ENCODE assay signal across 11 cellular contexts in genomic region chr9:4137755-4138154, GRCh38.
A peak's percentile ranks its signal among the peaks of the same experiment; 100 is the strongest.
DNase-seq lines count a peak whose midpoint lies in the region; ATAC-seq and TF ChIP-seq lines count a peak whose summit lies in the region.
"Had no signal": no experiment of that assay in that cellular context is flagged by ENCODE, and none has a peak within 500 bp of the region (broad histone marks: within the 10 kb centered on the region; RNA-seq: fewer than 3 reads in every experiment).

No MANE protein-coding gene starts in this region.

- ATAC-seq in right cardiac atrium: no peak
- no peak for ATAC-seq in activated T-cell treated with anti-CD3 and anti-CD28 coated beads, Interleukin-2, amount 50 U/mL, for 72 hours (replicated peaks in 1 of 2)

- H3K9me3 Mint-ChIP-seq in Calu3 (ENCODE audit: low read depth, unreplicated experiment): no peaks in the 10 kb centered on the region
- no peaks in the 10 kb centered on the region for H3K9me3 Mint-ChIP-seq in nephron
- H3K9me3 Mint-ChIP-seq in activated T-cell treated with anti-CD3 and anti-CD28 coated beads, Interleukin-2, amount 50 U/mL, for 72 hours: no peaks in the 10 kb centered on the region

- no peaks in the 10 kb centered on the region for H3K9me3 ChIP-seq in right cardiac atrium (ENCODE audit: control insufficient read depth, low read length)
- H3K9me3 ChIP-seq: tibial artery had no signal

- CTCF ChIA-PET in Calu3 (lab: Charles Lee): interaction anchor here (0.9 to 1.5 kb wide), 2 partner anchors 10 to 14 kb away, joined by 3 to 4 read pairs; no protein-coding TSS in a partner anchor

- H3K27ac ChIP-seq in right cardiac atrium (ENCODE audit: low read length): no peak overlapping the region
- H3K27ac ChIP-seq: tibial artery had no signal

- WGBS in right cardiac atrium: 24% methylated on average over 1 of the region's 1 CpG

- no peak overlapping the region for H3K4me3 ChIP-seq in right cardiac atrium (ENCODE audit: low read length)
- H3K4me3 ChIP-seq: tibial artery had no signal

- intact Hi-C loops in Calu3 (cut with micrococcal nuclease; ENCODE audit: unreplicated experiment): no loop called here
- intact Hi-C loops in right cardiac atrium (cut with DNase I): no loop called here

- H3K4me1 ChIP-seq in right cardiac atrium (ENCODE audit: control insufficient read depth, insufficient read depth, low read length): no peaks in the 10 kb centered on the region

- H3K27ac Mint-ChIP-seq in Calu3 (ENCODE audit: unreplicated experiment) (peak overlapping the region; percentile 80), nephron (peak overlapping the region; percentile 62 to 88 (median 82))
- H3K27ac Mint-ChIP-seq in activated T-cell treated with anti-CD3 and anti-CD28 coated beads, Interleukin-2, amount 50 U/mL, for 72 hours: no peak overlapping the region

- no peak for DNase-seq in Calu3
- peak; percentile 55 for DNase-seq in NCI-H2171 treated with DMSO at 0.1 percent for 48 hours (lab: John Stamatoyannopoulos, UW)
- DNase-seq in dermis blood vessel endothelial cell: peak; percentile 28
- DNase-seq in right cardiac atrium: no peak
- no peak for DNase-seq in NCI-H82 (lab: John Stamatoyannopoulos, UW)
- DNase-seq in 8988T: no peak
- DNase-seq in activated T-cell treated with anti-CD3 and anti-CD28 coated beads, Interleukin-2, amount 50 U/mL, for 72 hours: no peak
- DNase-seq: DMS 273 treated with DMSO at 0.1 percent for 48 hours, posterior cingulate gyrus, tibial artery had no signal

- no peaks in the 10 kb centered on the region for H3K27me3 ChIP-seq in right cardiac atrium (ENCODE audit: control insufficient read depth, insufficient read depth)
- H3K27me3 ChIP-seq: tibial artery had no signal

- H3K4me3 Mint-ChIP-seq in Calu3 (ENCODE audit: low read depth, unreplicated experiment) (peak overlapping the region; percentile 31), nephron (no peak overlapping the region)
- H3K4me3 Mint-ChIP-seq in activated T-cell treated with anti-CD3 and anti-CD28 coated beads, Interleukin-2, amount 50 U/mL, for 72 hours: no peak overlapping the region

- H3K4me1 Mint-ChIP-seq in Calu3 (ENCODE audit: low read depth, unreplicated experiment) (peaks cover 41% of the 10 kb centered on the region), nephron (peaks cover 15% of the 10 kb centered on the region)
- no peaks in the 10 kb centered on the region for H3K4me1 Mint-ChIP-seq in activated T-cell treated with anti-CD3 and anti-CD28 coated beads, Interleukin-2, amount 50 U/mL, for 72 hours (ENCODE audit: low read depth)

- TF ChIP-seq CTCF in Calu3 (IDR thresholded peaks at IDR 0.05; ENCODE audit: unreplicated experiment): no peak
- TF ChIP-seq CTCF in nephron (IDR thresholded peaks at IDR 0.05; ENCODE audit: unreplicated experiment in 3 of 3): no peak

- H3K27me3 Mint-ChIP-seq in Calu3 (ENCODE audit: unreplicated experiment): no peaks in the 10 kb centered on the region
- H3K27me3 Mint-ChIP-seq in nephron (ENCODE audit: low read depth): no peaks in the 10 kb centered on the region
- no peaks in the 10 kb centered on the region for H3K27me3 Mint-ChIP-seq in activated T-cell treated with anti-CD3 and anti-CD28 coated beads, Interleukin-2, amount 50 U/mL, for 72 hours (ENCODE audit: low read depth)

- BruUV-seq in Calu3 (replicated peaks; lab: Mats Ljungman, UMichigan): no TSS peak

- H3K36me3 Mint-ChIP-seq in Calu3 (ENCODE audit: insufficient read depth, unreplicated experiment) (peaks cover 14% of the 10 kb centered on the region), nephron (ENCODE audit: low read depth) (no peaks in the 10 kb centered on the region)
- no peaks in the 10 kb centered on the region for H3K36me3 Mint-ChIP-seq in activated T-cell treated with anti-CD3 and anti-CD28 coated beads, Interleukin-2, amount 50 U/mL, for 72 hours (ENCODE audit: insufficient read depth in 2 of 2)

Comparison
In these comparisons a context has a peak if more than half of its experiments do, and no peak if none do; other contexts are left out.
1. DNase-seq: peak in NCI-H2171 treated with DMSO at 0.1 percent for 48 hours (single experiment) and dermis blood vessel endothelial cell (single experiment); none in Calu3 (single experiment), right cardiac atrium (0 of 3), NCI-H82 (single experiment), 8988T (single experiment) and activated T-cell treated with anti-CD3 and anti-CD28 coated beads, Interleukin-2, amount 50 U/mL, for 72 hours (0 of 2).